Comparison of ENCODE assay signal across 24 cellular contexts in genomic region chr9:19294219-19294618, GRCh38.
"Had no signal": no experiment of that assay in that cellular context is flagged by ENCODE, and none has a peak within 500 bp of the region (broad histone marks: within the 10 kb centered on the region; RNA-seq: fewer than 3 reads in every experiment).

No MANE protein-coding gene starts in this region.

- H3K4me1 ChIP-seq: foreskin keratinocyte, tibial nerve had no signal

- H3K9me3 Mint-ChIP-seq: activated B cell treated with CpG ODN at 0.5 μM for 24 hours; activated CD4-positive, alpha-beta memory T cell treated with anti-CD3 and anti-CD28 coated beads for 36 hours; activated naive CD8-positive, alpha-beta T cell treated with anti-CD3 and anti-CD28 coated beads, Interleukin-2, amount 50 U/mL, for 24 hours; dendritic cell treated with granulocyte-macrophage colony-stimulating factor and Interleukin-4, amounts not matched to agents 40 ng/mL and 50 ng/mL, for 4 days; neural crest cell; stimulated activated naive CD8-positive, alpha-beta T cell treated with anti-CD3 and anti-CD28 coated beads, Interleukin-15, Interleukin-2, amounts not matched to agents 100 ng/mL and 50 ng/mL, for 24 hours; T-cell had no signal

- H3K9me3 ChIP-seq: tibial nerve had no signal

- DNase-seq: activated B cell treated with CpG ODN at 0.5 μM for 24 hours; activated CD4-positive, alpha-beta memory T cell treated with anti-CD3 and anti-CD28 coated beads for 36 hours; activated CD4-positive, alpha-beta T cell treated with anti-CD3 and anti-CD28 coated beads for 4 hours; activated gamma-delta T cell; activated naive CD4-positive, alpha-beta T cell treated with anti-CD3 and anti-CD28 coated beads, Interleukin-2, amount 50 U/mL, for 16 hours; activated naive CD8-positive, alpha-beta T cell treated with anti-CD3 and anti-CD28 coated beads, Interleukin-2, amount 50 U/mL, for 24 hours; effector CD4-positive, alpha-beta T cell; erythroblast; foreskin keratinocyte; kidney glomerular epithelial cell; mesenchymal stem cell; occipital lobe; posterior cingulate gyrus; stimulated activated CD4-positive, alpha-beta T cell treated with anti-CD3 and anti-CD28 coated beads, Interleukin-12 subunit alpha, Interleukin-12 subunit beta, amount 100 ng/mL, for 4 hours; stimulated activated CD4-positive, alpha-beta T cell treated with anti-CD3 and anti-CD28 coated beads, Interleukin-4, amount 100 ng/mL, for 4 hours; T-cell had no signal

- H3K27me3 ChIP-seq: foreskin keratinocyte, hepatocyte, tibial nerve had no signal

- ATAC-seq: activated naive CD8-positive, alpha-beta T cell treated with anti-CD3 and anti-CD28 coated beads, Interleukin-2, amount 50 U/mL, for 24 hours; foreskin keratinocyte; T-cell had no signal

- H3K27ac ChIP-seq: foreskin keratinocyte, hepatocyte, tibial nerve had no signal

- H3K27ac Mint-ChIP-seq: activated B cell treated with CpG ODN at 0.5 μM for 24 hours; activated CD4-positive, alpha-beta memory T cell treated with anti-CD3 and anti-CD28 coated beads for 36 hours; activated naive CD8-positive, alpha-beta T cell treated with anti-CD3 and anti-CD28 coated beads, Interleukin-2, amount 50 U/mL, for 24 hours; dendritic cell treated with granulocyte-macrophage colony-stimulating factor and Interleukin-4, amounts not matched to agents 40 ng/mL and 50 ng/mL, for 4 days; stimulated activated naive CD8-positive, alpha-beta T cell treated with anti-CD3 and anti-CD28 coated beads, Interleukin-15, Interleukin-2, amounts not matched to agents 100 ng/mL and 50 ng/mL, for 24 hours; T-cell had no signal

- H3K4me3 Mint-ChIP-seq: activated B cell treated with CpG ODN at 0.5 μM for 24 hours; activated CD4-positive, alpha-beta memory T cell treated with anti-CD3 and anti-CD28 coated beads for 36 hours; activated naive CD8-positive, alpha-beta T cell treated with anti-CD3 and anti-CD28 coated beads, Interleukin-2, amount 50 U/mL, for 24 hours; dendritic cell treated with granulocyte-macrophage colony-stimulating factor and Interleukin-4, amounts not matched to agents 40 ng/mL and 50 ng/mL, for 4 days; neural crest cell; stimulated activated naive CD8-positive, alpha-beta T cell treated with anti-CD3 and anti-CD28 coated beads, Interleukin-15, Interleukin-2, amounts not matched to agents 100 ng/mL and 50 ng/mL, for 24 hours; T-cell had no signal

- H3K4me1 Mint-ChIP-seq: activated B cell treated with CpG ODN at 0.5 μM for 24 hours; activated naive CD8-positive, alpha-beta T cell treated with anti-CD3 and anti-CD28 coated beads, Interleukin-2, amount 50 U/mL, for 24 hours; neural crest cell had no signal

- H3K4me3 ChIP-seq: hepatocyte, tibial nerve had no signal

- FAIRE-seq: endometrium, TTC549, urothelium cell line had no signal

- H3K27me3 Mint-ChIP-seq: activated B cell treated with CpG ODN at 0.5 μM for 24 hours; activated CD4-positive, alpha-beta memory T cell treated with anti-CD3 and anti-CD28 coated beads for 36 hours; activated naive CD8-positive, alpha-beta T cell treated with anti-CD3 and anti-CD28 coated beads, Interleukin-2, amount 50 U/mL, for 24 hours; dendritic cell treated with granulocyte-macrophage colony-stimulating factor and Interleukin-4, amounts not matched to agents 40 ng/mL and 50 ng/mL, for 4 days; stimulated activated naive CD8-positive, alpha-beta T cell treated with anti-CD3 and anti-CD28 coated beads, Interleukin-15, Interleukin-2, amounts not matched to agents 100 ng/mL and 50 ng/mL, for 24 hours; T-cell had no signal
